In genomic region chr20:24415444-24415843, GRCh38 we compare ENCODE assay signal across 2 cellular contexts. TPM values are rescaled to one million over a fixed set of nuclear protein-coding genes. Genes with fewer than 3 reads are reported as not detected.
"Had no signal": no experiment of that assay in that cellular context is flagged by ENCODE, and none has a peak within 500 bp of the region (broad histone marks: within the 10 kb centered on the region; RNA-seq: fewer than 3 reads in every experiment).

No MANE protein-coding gene starts in this region.

RNA-seq across cellular contexts. Expression of gene SYNDIG1, which starts 54.0 kb away (rescaled TPM):
- total RNA-seq: IMR-90, K562 had no signal
- polyA plus RNA-seq: IMR-90, K562 had no signal
